8 cellular contexts compared by ENCODE assay signal in genomic region chr10:3781458-3782098, GRCh38. TPM values are rescaled to one million over a fixed set of nuclear protein-coding genes. Genes with fewer than 3 reads are reported as not detected.
DNase-seq lines count a peak whose midpoint lies in the region; ATAC-seq and TF ChIP-seq lines count a peak whose summit lies in the region.

No MANE protein-coding gene starts in this region.

- no peak for TF ChIP-seq CTCF in HL-60 (IDR thresholded peaks at IDR 0.05; ENCODE audit: insufficient read depth, low read length)
- TF ChIP-seq CTCF in neural crest cell (conservative IDR thresholded peaks at IDR 0.05) = no peak

- no peaks in the 10 kb centered on the region for H3K27me3 Mint-ChIP-seq in activated CD4-positive, alpha-beta memory T cell treated with anti-CD3 and anti-CD28 coated beads, Interleukin-2, amount 10 ng/mL, durations not matched to agents 7 days and 5 days
- H3K27me3 Mint-ChIP-seq in neural crest cell (ENCODE audit: low read depth) = peaks cover 2% of the 10 kb centered on the region

- POLR2A ChIA-PET in activated CD4-positive, alpha-beta memory T cell treated with anti-CD3 and anti-CD28 coated beads, Interleukin-2, amount 10 ng/mL, durations not matched to agents 7 days and 5 days (lab: Charles Lee) = interaction anchor here (0.8 to 6.8 kb wide), 31 partner anchors 7 to 584 kb away, joined by 3 to 1053 read pairs (median 45); no protein-coding TSS in a partner anchor

- peaks cover 82% of the 10 kb centered on the region for H3K36me3 Mint-ChIP-seq in activated CD4-positive, alpha-beta memory T cell treated with anti-CD3 and anti-CD28 coated beads, Interleukin-2, amount 10 ng/mL, durations not matched to agents 7 days and 5 days (ENCODE audit: low read depth)
- peaks cover 29% of the 10 kb centered on the region for H3K36me3 Mint-ChIP-seq in neural crest cell (ENCODE audit: low read depth)

- WGBS in esophagus, 2 donors = 45 to 46% methylated on average over 30 of the region's 30 CpGs

- no peaks in the 10 kb centered on the region for H3K9me3 ChIP-seq in esophagus (ENCODE audit: control insufficient read depth in 2 of 2, insufficient read depth in 1 of 2, low read depth in 1 of 2, low read length in 1 of 2)

- H3K36me3 ChIP-seq in esophagus (ENCODE audit: control insufficient read depth in 2 of 2, insufficient read depth in 2 of 2, low read length in 1 of 2) = peaks cover 18 to 24% of the 10 kb centered on the region in 2 donors

- peaks cover 6 to 18% of the 10 kb centered on the region in 2 donors for H3K4me1 ChIP-seq in esophagus (ENCODE audit: control insufficient read depth in 2 of 2, insufficient read depth in 2 of 2, low read length in 1 of 2)

- H3K27me3 ChIP-seq in HL-60 (ENCODE audit: insufficient read depth, poor library complexity, severe bottlenecking) = no peaks in the 10 kb centered on the region
- no peaks in the 10 kb centered on the region for H3K27me3 ChIP-seq in esophagus (ENCODE audit: control insufficient read depth in 1 of 2, insufficient read depth in 2 of 2, low read length in 2 of 2)

- ATAC-seq in GM21515 (IDR thresholded peaks at IDR 0.05; ENCODE audit: unreplicated experiment) = no peak
- no peak for ATAC-seq in HG02571 (IDR thresholded peaks at IDR 0.05; ENCODE audit: unreplicated experiment)

- H3K4me3 ChIP-seq in HL-60 (replicated peaks; ENCODE audit: insufficient read depth, low read length) (no peak overlapping the region), esophagus (ENCODE audit: low read depth in 1 of 2, low read length in 2 of 2) (peak overlapping the region; percentile 90 to 92)

- H3K4me3 Mint-ChIP-seq in activated CD4-positive, alpha-beta memory T cell treated with anti-CD3 and anti-CD28 coated beads, Interleukin-2, amount 10 ng/mL, durations not matched to agents 7 days and 5 days = peak overlapping the region; percentile 97
- H3K4me3 Mint-ChIP-seq in neural crest cell = peak overlapping the region; percentile 94

- peak overlapping the region; percentile 97; the same call in 1 of the 2 replicates for H3K27ac ChIP-seq in HL-60 (replicated peaks)
- H3K27ac ChIP-seq in esophagus (ENCODE audit: low read depth in 2 of 2, low read length in 1 of 2) = peak overlapping the region; percentile 99

- no peaks in the 10 kb centered on the region for H3K9me3 Mint-ChIP-seq in activated CD4-positive, alpha-beta memory T cell treated with anti-CD3 and anti-CD28 coated beads, Interleukin-2, amount 10 ng/mL, durations not matched to agents 7 days and 5 days
- H3K9me3 Mint-ChIP-seq in neural crest cell = no peaks in the 10 kb centered on the region

- peak; percentile 32 for DNase-seq in AG08395 (ENCODE audit: low spot score)
- DNase-seq in HL-60 (ENCODE audit: low read depth in 1 of 2, low spot score in 1 of 2) = no peak
- DNase-seq in activated CD4-positive, alpha-beta memory T cell treated with anti-CD3 and anti-CD28 coated beads, Interleukin-2, amount 10 ng/mL, durations not matched to agents 7 days and 5 days = peak; percentile 77
- no peak for DNase-seq in neural crest cell (ENCODE audit: low read depth, low spot score)
- no peak for DNase-seq in SKM-1 (lab: John Stamatoyannopoulos, UW; ENCODE audit: unreplicated experiment)

- CTCF ChIA-PET in activated CD4-positive, alpha-beta memory T cell treated with anti-CD3 and anti-CD28 coated beads, Interleukin-2, amount 10 ng/mL, durations not matched to agents 7 days and 5 days (lab: Charles Lee) = interaction anchor here (0.9 to 3.1 kb wide), 7 partner anchors 16 to 875 kb away, joined by 3 to 25 read pairs (median 3); no protein-coding TSS in a partner anchor

- H3K4me1 Mint-ChIP-seq in activated CD4-positive, alpha-beta memory T cell treated with anti-CD3 and anti-CD28 coated beads, Interleukin-2, amount 10 ng/mL, durations not matched to agents 7 days and 5 days = peaks cover 59% of the 10 kb centered on the region
- peaks cover 42% of the 10 kb centered on the region for H3K4me1 Mint-ChIP-seq in neural crest cell

- peak overlapping the region; percentile 98 for H3K27ac Mint-ChIP-seq in activated CD4-positive, alpha-beta memory T cell treated with anti-CD3 and anti-CD28 coated beads, Interleukin-2, amount 10 ng/mL, durations not matched to agents 7 days and 5 days
- H3K27ac Mint-ChIP-seq in neural crest cell (ENCODE audit: unreplicated experiment) = no peak overlapping the region

RNA-seq across cellular contexts. Expression of gene KLF6, which starts 3.4 kb away (rescaled TPM):
- total RNA-seq in activated CD4-positive, alpha-beta memory T cell treated with anti-CD3 and anti-CD28 coated beads, Interleukin-2, amount 10 ng/mL, durations not matched to agents 7 days and 5 days = 100 to 1,000 TPM; 220 to 228 TPM
- 10 to 100 TPM; 41.6 to 44.7 TPM for polyA plus RNA-seq in esophagus
- total RNA-seq in neural crest cell = 38.6 and 40.2 TPM in 2 replicates

Comparison
In these comparisons a context has a peak if more than half of its experiments do, and no peak if none do; other contexts are left out.
1. DNase-seq: peak in AG08395 (single experiment) and activated CD4-positive, alpha-beta memory T cell treated with anti-CD3 and anti-CD28 coated beads, Interleukin-2, amount 10 ng/mL, durations not matched to agents 7 days and 5 days (single experiment); none in HL-60 (0 of 2), neural crest cell (single experiment) and SKM-1 (single experiment).